ENCODE assay signal across 20 cellular contexts in the genomic region with DNA sequence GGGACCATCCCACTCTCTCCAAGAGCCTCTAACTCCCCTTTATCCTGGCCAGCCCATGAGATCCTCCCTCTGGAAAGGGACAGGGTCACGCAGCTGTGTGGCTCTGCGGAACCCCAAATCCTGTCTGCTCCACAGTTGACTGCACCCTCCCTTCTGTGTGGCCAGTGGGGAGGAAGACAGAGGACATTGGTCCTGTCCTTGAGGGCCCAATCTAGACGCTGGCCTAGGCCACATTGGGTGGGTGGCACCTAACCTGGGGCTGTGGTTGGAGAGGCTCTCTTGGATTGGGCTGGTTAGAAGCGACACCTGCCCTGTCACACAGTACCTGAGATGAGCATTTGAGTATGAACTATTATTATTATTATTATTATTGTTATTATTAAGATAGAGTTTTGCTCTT. TPM values are rescaled to one million over a fixed set of nuclear protein-coding genes. Genes with fewer than 3 reads are reported as not detected.
"Had no signal": no experiment of that assay in that cellular context is flagged by ENCODE, and none has a peak within 500 bp of the region (broad histone marks: within the 10 kb centered on the region; RNA-seq: fewer than 3 reads in every experiment).

No MANE protein-coding gene starts in this region.

- H3K27me3 ChIP-seq: MG63, SJCRH30 had no signal

- H3K4me1 ChIP-seq: SJCRH30 had no signal

- DNase-seq: Karpas-422, KG1, NCI-H1092, NCI-H1436, NCI-H187, NCI-H2029, NCI-H2081 treated with DMSO at 0.1 percent for 48 hours, NCI-H2171, NCI-H226, NCI-H446, NCI-H510A, NCI-H524 treated with DMSO at 0.1 percent for 48 hours, NCI-H69, NCI-H774, RPMI8226, SHP77, SJCRH30 had no signal

- H3K9me3 ChIP-seq: MG63, SJCRH30 had no signal

- H3K27ac ChIP-seq: SJCRH30 had no signal

- ATAC-seq: SK-N-SH treated with all-trans-retinoic acid at 6 μM for 48 hours had no signal

- H3K4me3 ChIP-seq: MG63, SJCRH30 had no signal

- H3K36me3 ChIP-seq: MG63, SJCRH30 had no signal

RNA-seq across cellular contexts. Expression of gene NXNL2, which starts 12.6 kb away (rescaled TPM):
- total RNA-seq: HT-29, SJCRH30 had no signal
